1 cellular context compared by ENCODE assay signal in genomic region chr1:31373897-31374486, GRCh38.
TF ChIP-seq lines count a peak whose summit lies in the region.

No MANE protein-coding gene starts in this region.

TF ChIP-seq in endothelial cell of umbilical vein, 7 proteins besides CTCF, POLR2A, EP300 and RAD21 (continued from another document):
- TF ChIP-seq POLR2AphosphoS5 (IDR thresholded peaks at IDR 0.05; ENCODE audit: insufficient read depth, low read depth, low read length): no peak
- TF ChIP-seq EZH2 (IDR thresholded peaks at IDR 0.05; ENCODE audit: borderline replicate concordance, low read depth, low read length, severe bottlenecking): no peak
